Comparison of ENCODE assay signal across 6 cellular contexts in the genomic region with DNA sequence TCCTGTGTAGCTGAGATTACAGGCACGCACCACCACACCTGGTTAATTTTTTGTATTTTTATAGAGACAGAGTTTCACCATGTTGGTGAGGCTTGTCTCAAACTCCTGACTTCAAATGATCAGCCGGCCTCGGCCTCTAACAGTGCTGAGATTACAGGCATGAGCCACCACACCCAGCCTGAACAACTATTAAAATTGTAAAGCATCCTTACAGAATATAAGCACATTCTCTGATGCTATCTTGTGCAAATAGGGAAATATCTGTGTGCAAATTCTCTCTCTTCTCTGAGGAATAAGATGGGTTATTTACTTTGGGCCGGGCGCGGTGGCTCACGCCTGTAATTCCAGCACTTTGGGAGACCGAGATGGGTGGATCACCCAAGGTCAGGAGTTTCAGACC.
"Had no signal": no experiment of that assay in that cellular context is flagged by ENCODE, and none has a peak within 500 bp of the region (broad histone marks: within the 10 kb centered on the region; RNA-seq: fewer than 3 reads in every experiment).

No MANE protein-coding gene starts in this region.

- H3K9me3 ChIP-seq: body of pancreas had no signal

- DNase-seq: NCI-H1417 treated with DMSO at 0.1 percent for 48 hours, NCI-H187 treated with DMSO at 0.1 percent for 48 hours had no signal

- H3K27ac ChIP-seq: adrenal gland, body of pancreas, breast epithelium had no signal

- H3K4me3 ChIP-seq: adrenal gland, body of pancreas, breast epithelium, K562 had no signal

- H3K27me3 ChIP-seq: adrenal gland, body of pancreas, breast epithelium had no signal

- H3K4me1 ChIP-seq: body of pancreas, breast epithelium had no signal
